Comparison of ENCODE assay signal across 1 cellular context in genomic region chr6:167420858-167421766, GRCh38.
TF ChIP-seq lines count a peak whose summit lies in the region.

No MANE protein-coding gene starts in this region.

TF ChIP-seq in HepG2, 621 proteins besides CTCF, POLR2A, EP300 and RAD21 (continued from another document and continues in another):
- TF ChIP-seq ZNF407 (CRISPR knock-in tag; IDR thresholded peaks at IDR 0.05; ENCODE audit: not compliant biosample characterization), result peak; percentile 72
- no peak for TF ChIP-seq U2AF2 (IDR thresholded peaks at IDR 0.05; ENCODE audit: low read depth, low read length)
- no peak for TF ChIP-seq ZBTB37 (CRISPR knock-in tag; IDR thresholded peaks at IDR 0.05)
- TF ChIP-seq ARID4A (CRISPR knock-in tag; IDR thresholded peaks at IDR 0.05; ENCODE audit: borderline replicate concordance), result no peak; the same call in 1 of the 2 replicates
- TF ChIP-seq ZFP41 (CRISPR knock-in tag; IDR thresholded peaks at IDR 0.05; ENCODE audit: borderline replicate concordance), result no peak
- TF ChIP-seq TIGD3 (CRISPR knock-in tag; IDR thresholded peaks at IDR 0.05; ENCODE audit: borderline replicate concordance), result no peak
- no peak for TF ChIP-seq ZNF839 (CRISPR knock-in tag; IDR thresholded peaks at IDR 0.05; ENCODE audit: borderline replicate concordance)
- TF ChIP-seq ZSCAN31 (CRISPR knock-in tag; IDR thresholded peaks at IDR 0.05; ENCODE audit: low read depth), result peak; percentile 65; the same call in 1 of the 2 replicates
- peak; percentile 84 for TF ChIP-seq ZBTB7B (CRISPR knock-in tag; IDR thresholded peaks at IDR 0.05)
- no peak for TF ChIP-seq GATA4 (IDR thresholded peaks at IDR 0.05; ENCODE audit: borderline replicate concordance, low read depth)
- TF ChIP-seq ZNF792 (CRISPR knock-in tag; IDR thresholded peaks at IDR 0.05), result peak; percentile 62; the same call in 1 of the 2 replicates
- peak; percentile 60 for TF ChIP-seq YY1 (IDR thresholded peaks at IDR 0.05; ENCODE audit: insufficient read depth, insufficient replicate concordance, low read depth, low read length)
- no peak for TF ChIP-seq DBP (CRISPR knock-in tag; IDR thresholded peaks at IDR 0.05; ENCODE audit: not compliant biosample characterization)
- peak; percentile 88; the same call in 1 of the 2 replicates for TF ChIP-seq ZMYM2 (CRISPR knock-in tag; IDR thresholded peaks at IDR 0.05)
- no peak for TF ChIP-seq SYNCRIP (IDR thresholded peaks at IDR 0.05; ENCODE audit: insufficient read depth, low read depth, low read length)
- 0 out of 2 replicates have a peak, but pooled peaks have one; percentile 61 for TF ChIP-seq KAT8 (CRISPR knock-in tag; IDR thresholded peaks at IDR 0.05)
- TF ChIP-seq TFAP4 (IDR thresholded peaks at IDR 0.05; ENCODE audit: borderline replicate concordance, low read depth), result no peak
- TF ChIP-seq HOMEZ (CRISPR knock-in tag; IDR thresholded peaks at IDR 0.05; ENCODE audit: low read depth), result peak; percentile 82
- no peak for TF ChIP-seq ZNF83 (CRISPR knock-in tag; IDR thresholded peaks at IDR 0.05; ENCODE audit: borderline replicate concordance)
- TF ChIP-seq ZNF784 (CRISPR knock-in tag; IDR thresholded peaks at IDR 0.05; ENCODE audit: borderline replicate concordance), result peak; percentile 86; the same call in 1 of the 2 replicates
- peak; percentile 40; the same call in 1 of the 2 replicates for TF ChIP-seq FOSL2 (CRISPR knock-in tag; IDR thresholded peaks at IDR 0.05)
- peak; percentile 47; the same call in 1 of the 2 replicates for TF ChIP-seq ZNF263 (CRISPR knock-in tag; IDR thresholded peaks at IDR 0.05)
- TF ChIP-seq CHCHD3 (CRISPR knock-in tag; IDR thresholded peaks at IDR 0.05), result peak; percentile 75; the same call in 1 of the 2 replicates
- no peak for TF ChIP-seq MAFF (IDR thresholded peaks at IDR 0.05; ENCODE audit: low read depth, low read length)
- peak; percentile 21; the same call in 1 of the 2 replicates for TF ChIP-seq POLR2AphosphoS5 (IDR thresholded peaks at IDR 0.05; ENCODE audit: low read depth, low read length)
- peak; percentile 53 for TF ChIP-seq IRF2 (CRISPR knock-in tag; IDR thresholded peaks at IDR 0.05)
- TF ChIP-seq SMARCC2 (IDR thresholded peaks at IDR 0.05), result no peak
- peak; percentile 48; the same call in 1 of the 2 replicates for TF ChIP-seq FOXO1 (CRISPR knock-in tag; IDR thresholded peaks at IDR 0.05)
- TF ChIP-seq CSRNP2 (CRISPR knock-in tag; conservative IDR thresholded peaks at IDR 0.05; ENCODE audit: low read depth), result no peak
